ENCODE assay signal across 19 cellular contexts in the genomic region with DNA sequence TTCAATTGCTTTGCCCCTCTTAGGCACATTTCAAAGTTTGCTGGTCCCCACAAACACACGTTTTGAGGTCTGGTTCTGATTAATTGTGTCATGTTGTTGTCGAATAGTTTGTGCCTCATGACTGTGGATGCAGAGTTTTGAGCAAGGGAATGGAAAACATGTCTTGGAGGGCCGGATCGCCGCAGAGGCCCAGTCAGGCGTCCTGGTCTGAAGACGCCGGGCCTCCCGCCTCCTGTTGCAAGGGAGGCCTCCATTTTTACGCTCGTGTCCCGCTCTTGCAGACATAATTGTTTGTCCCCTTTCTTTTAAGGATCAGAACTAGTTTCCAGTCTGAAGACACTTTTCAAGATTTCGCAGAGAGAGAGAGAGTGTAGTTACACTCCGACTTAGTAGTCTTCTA. TPM values are rescaled to one million over a fixed set of nuclear protein-coding genes. Genes with fewer than 3 reads are reported as not detected.
DNase-seq lines count a peak whose midpoint lies in the region; ATAC-seq and TF ChIP-seq lines count a peak whose summit lies in the region.
"Had no signal": no experiment of that assay in that cellular context is flagged by ENCODE, and none has a peak within 500 bp of the region (broad histone marks: within the 10 kb centered on the region; RNA-seq: fewer than 3 reads in every experiment).

No MANE protein-coding gene starts in this region.

- in situ Hi-C loops in ACHN (cut with HindIII; ENCODE audit: low pct_ligation_motif_present, low pct_unique_long_range_greater_than_20kb, low sequenced_read_pairs): no loop called here

- H3K4me1 Mint-ChIP-seq in natural killer cell treated with Interleukin-12 subunit alpha and Interleukin-12 subunit beta and Interleukin-15 and Interleukin-18, amount 100 ng/mL, for 72 hours (ENCODE audit: low read depth in 2 of 2): peaks cover 7 to 9% of the 10 kb centered on the region in 2 donors

- H3K36me3 ChIP-seq in esophagus muscularis mucosa: no peaks in the 10 kb centered on the region
- no peaks in the 10 kb centered on the region for H3K36me3 ChIP-seq in BE2C
- H3K36me3 ChIP-seq: right lobe of liver had no signal

- no peak for TF ChIP-seq CTCF in esophagus muscularis mucosa (IDR thresholded peaks at IDR 0.05)
- no peak for TF ChIP-seq CTCF in BE2C (IDR thresholded peaks at IDR 0.05; ENCODE audit: low read depth, low read length)

- TF ChIP-seq EP300 in esophagus muscularis mucosa (IDR thresholded peaks at IDR 0.05): no peak

- H3K27ac ChIP-seq in right cardiac atrium (ENCODE audit: low read length) (peak overlapping the region; percentile 9), esophagus muscularis mucosa (replicated peaks in 1 of 4) (peak overlapping the region; percentile 90 to 96 (median 94))
- H3K27ac ChIP-seq: PC-9, right lobe of liver had no signal

- DNase-seq in right cardiac atrium (no peak), Right ventricle myocardium inferior (ENCODE audit: missing footprints) (no peak), esophagus muscularis mucosa (ENCODE audit: extremely low spot score) (no peak), SW480 (ENCODE audit: low spot score) (no peak), BE2C (no peak), ACHN (no peak), NCI-H2196 (lab: John Stamatoyannopoulos, UW; ENCODE audit: unreplicated experiment) (no peak)
- DNase-seq in natural killer cell treated with Interleukin-12 subunit alpha and Interleukin-12 subunit beta and Interleukin-15 and Interleukin-18, amount 100 ng/mL, for 72 hours (ENCODE audit: low spot score): no peak
- DNase-seq: activated CD4-positive, CD25-positive, alpha-beta regulatory T cell treated with anti-CD3 and anti-CD28 coated beads, Interleukin-2, amount 50 U/mL, for 72 hours; cerebellar nuclear complex; glutamatergic neuron; NCI-H187 treated with DMSO at 0.1 percent for 48 hours; NCI-H524; PC-9; stimulated activated CD4-positive, alpha-beta T cell treated with anti-CD3 and anti-CD28 coated beads, Interleukin-4, amount 100 ng/mL, for 24 hours; trophoblast cell had no signal

- no peak overlapping the region for H3K27ac Mint-ChIP-seq in natural killer cell treated with Interleukin-12 subunit alpha and Interleukin-12 subunit beta and Interleukin-15 and Interleukin-18, amount 100 ng/mL, for 72 hours

- H3K4me1 ChIP-seq in right cardiac atrium (ENCODE audit: control insufficient read depth, insufficient read depth, low read length): no peaks in the 10 kb centered on the region
- peaks cover 19 to 88% (median 79%) of the 10 kb centered on the region in 4 donors for H3K4me1 ChIP-seq in esophagus muscularis mucosa
- H3K4me1 ChIP-seq in BE2C: no peaks in the 10 kb centered on the region

- H3K27me3 ChIP-seq in right cardiac atrium (ENCODE audit: control insufficient read depth, insufficient read depth) (no peaks in the 10 kb centered on the region), esophagus muscularis mucosa (peaks cover 0 to 15% (median 3%) of the 10 kb centered on the region in 4 donors), BE2C (peaks cover 29% of the 10 kb centered on the region)
- H3K27me3 ChIP-seq: right lobe of liver had no signal

- intact Hi-C loops in right cardiac atrium (cut with DNase I): loop anchor here in 1 of 4 donors (5.0 kb wide), 1 partner anchor 78 kb away; no protein-coding TSS in a partner anchor
- intact Hi-C loops in Right ventricle myocardium inferior (cut with DNase I): loop anchor here (5.0 kb wide), 1 partner anchor 78 kb away; no protein-coding TSS in a partner anchor
- intact Hi-C loops in esophagus muscularis mucosa (cut with DNase I): loop anchor here (5.0 kb wide), 1 partner anchor 78 kb away; no protein-coding TSS in a partner anchor

- H3K4me3 Mint-ChIP-seq in natural killer cell treated with Interleukin-12 subunit alpha and Interleukin-12 subunit beta and Interleukin-15 and Interleukin-18, amount 100 ng/mL, for 72 hours: peak overlapping the region; percentile 27

- H3K27me3 Mint-ChIP-seq in natural killer cell treated with Interleukin-12 subunit alpha and Interleukin-12 subunit beta and Interleukin-15 and Interleukin-18, amount 100 ng/mL, for 72 hours: peaks cover 41 to 64% of the 10 kb centered on the region in 2 donors

- no peaks in the 10 kb centered on the region for H3K36me3 Mint-ChIP-seq in natural killer cell treated with Interleukin-12 subunit alpha and Interleukin-12 subunit beta and Interleukin-15 and Interleukin-18, amount 100 ng/mL, for 72 hours

- H3K4me3 ChIP-seq in right cardiac atrium (ENCODE audit: low read length): peak overlapping the region; percentile 26
- H3K4me3 ChIP-seq in esophagus muscularis mucosa: peak overlapping the region; percentile 77 to 95 (median 90)
- H3K4me3 ChIP-seq in BE2C (ENCODE audit: low read depth, low read length): no peak overlapping the region
- H3K4me3 ChIP-seq: PC-9, right lobe of liver had no signal

- WGBS in right cardiac atrium: 76% methylated on average over 14 of the region's 14 CpGs
- 70% methylated on average over 14 of the region's 14 CpGs for WGBS in esophagus muscularis mucosa

- no peak for TF ChIP-seq POLR2A in esophagus muscularis mucosa (IDR thresholded peaks at IDR 0.05; ENCODE audit: low read depth)

- H3K9me3 ChIP-seq in right cardiac atrium (ENCODE audit: control insufficient read depth, low read length) (no peaks in the 10 kb centered on the region), esophagus muscularis mucosa (no peaks in the 10 kb centered on the region), BE2C (no peaks in the 10 kb centered on the region)
- H3K9me3 ChIP-seq: right lobe of liver had no signal

- ATAC-seq in right cardiac atrium (no peak), Right ventricle myocardium inferior (no peak)
- ATAC-seq in natural killer cell treated with Interleukin-12 subunit alpha and Interleukin-12 subunit beta and Interleukin-15 and Interleukin-18, amount 100 ng/mL, for 72 hours: no peak
- ATAC-seq: right lobe of liver had no signal

- no peaks in the 10 kb centered on the region for H3K9me3 Mint-ChIP-seq in natural killer cell treated with Interleukin-12 subunit alpha and Interleukin-12 subunit beta and Interleukin-15 and Interleukin-18, amount 100 ng/mL, for 72 hours

RNA-seq across cellular contexts. Expression of gene NTN1, which starts 3.2 kb away (rescaled TPM):
- total RNA-seq in right cardiac atrium (100 to 1,000 TPM; 140 to 265 (median 184) TPM), Right ventricle myocardium inferior (24.5 TPM), esophagus muscularis mucosa (100 to 1,000 TPM in 3 of 4 donors, 10 to 100 TPM in 1; 69.3 to 179 (median 117) TPM)
- polyA plus RNA-seq in right cardiac atrium: 90.5 TPM
- under 1 TPM; 0.10 to 0.20 TPM for total RNA-seq in natural killer cell treated with Interleukin-12 subunit alpha and Interleukin-12 subunit beta and Interleukin-15 and Interleukin-18, amount 100 ng/mL, for 72 hours
- not detected for polyA plus RNA-seq in BE2C (2012; ENCODE audit: insufficient read depth, insufficient read length, low read depth)

RNA-seq across cellular contexts. Expression of gene PIK3R5, which starts 59.0 kb away (rescaled TPM):
- total RNA-seq in right cardiac atrium (1 to 10 TPM; 2.7 to 5.2 (median 5.0) TPM), Right ventricle myocardium inferior (2.8 TPM), esophagus muscularis mucosa (10 to 100 TPM in 2 of 4 donors, 1 to 10 TPM in 2; 7.0 to 16.2 (median 9.6) TPM)
- 2.0 TPM for polyA plus RNA-seq in right cardiac atrium
- 100 to 1,000 TPM; 112 to 119 TPM for total RNA-seq in natural killer cell treated with Interleukin-12 subunit alpha and Interleukin-12 subunit beta and Interleukin-15 and Interleukin-18, amount 100 ng/mL, for 72 hours
- polyA plus RNA-seq in BE2C (2012; ENCODE audit: insufficient read depth, insufficient read length, low read depth): not detected
- total RNA-seq: M059J, PC-9 had no signal
- polyA plus RNA-seq: AG04450 had no signal

Comparison
In these comparisons a context has a peak if more than half of its experiments do, and no peak if none do; other contexts are left out.
1. RNA of gene NTN1, which starts 3.2 kb away (total RNA-seq): 140 to 265 TPM in right cardiac atrium, 69.3 to 179 TPM in esophagus muscularis mucosa and 24.5 TPM in Right ventricle myocardium inferior (single experiment); 0.10 to 0.20 TPM in natural killer cell treated with Interleukin-12 subunit alpha and Interleukin-12 subunit beta and Interleukin-15 and Interleukin-18, amount 100 ng/mL, for 72 hours; every median in the first group is over 10 times any median in the second.
2. RNA of gene PIK3R5, which starts 59.0 kb away (total RNA-seq): 112 to 119 TPM in natural killer cell treated with Interleukin-12 subunit alpha and Interleukin-12 subunit beta and Interleukin-15 and Interleukin-18, amount 100 ng/mL, for 72 hours; 7.0 to 16.2 TPM in esophagus muscularis mucosa, 2.7 to 5.2 TPM in right cardiac atrium and 2.8 TPM in Right ventricle myocardium inferior (single experiment); every median in the first group is over 4 times any median in the second.